Comparison of ENCODE assay signal across 9 cellular contexts in genomic region chr12:6452908-6453630, GRCh38. TPM values are rescaled to one million over a fixed set of nuclear protein-coding genes. Genes with fewer than 3 reads are reported as not detected.
DNase-seq lines count a peak whose midpoint lies in the region; ATAC-seq, FAIRE-seq and TF ChIP-seq lines count a peak whose summit lies in the region.
"Had no signal": no experiment of that assay in that cellular context is flagged by ENCODE, and none has a peak within 500 bp of the region (broad histone marks: within the 10 kb centered on the region; RNA-seq: fewer than 3 reads in every experiment).

No MANE protein-coding gene starts in this region.

- no peaks in the 10 kb centered on the region for H3K9me3 ChIP-seq in right cardiac atrium (ENCODE audit: control insufficient read depth, low read length)

- H3K4me1 Mint-ChIP-seq in activated CD8-positive, alpha-beta T cell treated with anti-CD3 and anti-CD28 coated beads for 36 hours (ENCODE audit: low read depth), result peaks cover 58% of the 10 kb centered on the region
- peaks cover 44 to 71% of the 10 kb centered on the region in 2 donors for H3K4me1 Mint-ChIP-seq in stimulated activated naive B cell treated with anti-CD40 and anti-IgM and Interleukin-4, amounts not matched to agents 10 μg/mL and 1 μg/mL and 100 μg/mL, for 72 hours

- peak; percentile 58 for DNase-seq in activated CD8-positive, alpha-beta T cell treated with anti-CD3 and anti-CD28 coated beads for 36 hours
- DNase-seq in right cardiac atrium, result peak; percentile 65 to 82 (median 75)
- no peak for DNase-seq in stimulated activated naive B cell treated with anti-CD40 and anti-IgM and Interleukin-4, amounts not matched to agents 10 μg/mL and 1 μg/mL and 100 μg/mL, for 72 hours
- no peak for DNase-seq in DMS53 (lab: John Stamatoyannopoulos, UW)
- no peak for DNase-seq in GM19239 (ENCODE audit: insufficient read length, low spot score)
- no peak for DNase-seq in OCI-M1 (lab: John Stamatoyannopoulos, UW)
- DNase-seq: NCI-H2107 had no signal

- ATAC-seq in activated CD8-positive, alpha-beta T cell treated with anti-CD3 and anti-CD28 coated beads for 36 hours, result peak; percentile 14
- peak; percentile 23 to 71 for ATAC-seq in right cardiac atrium
- ATAC-seq in stimulated activated naive B cell treated with anti-CD40 and anti-IgM and Interleukin-4, amounts not matched to agents 10 μg/mL and 1 μg/mL and 100 μg/mL, for 72 hours (replicated peaks), result no peak
- ATAC-seq in HG02571 (IDR thresholded peaks at IDR 0.05; ENCODE audit: unreplicated experiment), result no peak

- CTCF ChIA-PET in activated CD8-positive, alpha-beta T cell treated with anti-CD3 and anti-CD28 coated beads for 36 hours (lab: Charles Lee), result interaction anchor here (2.2 to 7.0 kb wide), 5 partner anchors 10 to 30 kb away, joined by 7 to 81 read pairs (median 8); no protein-coding TSS in a partner anchor

- peaks cover 90% of the 10 kb centered on the region for H3K36me3 Mint-ChIP-seq in activated CD8-positive, alpha-beta T cell treated with anti-CD3 and anti-CD28 coated beads for 36 hours (ENCODE audit: low read depth)
- H3K36me3 Mint-ChIP-seq in stimulated activated naive B cell treated with anti-CD40 and anti-IgM and Interleukin-4, amounts not matched to agents 10 μg/mL and 1 μg/mL and 100 μg/mL, for 72 hours, result peaks cover 53 to 69% of the 10 kb centered on the region in 2 donors

- H3K27me3 ChIP-seq in right cardiac atrium (ENCODE audit: control insufficient read depth, insufficient read depth), result no peaks in the 10 kb centered on the region

- 46% methylated on average over 18 of the region's 18 CpGs for WGBS in right cardiac atrium

- peak; percentile 36 for TF ChIP-seq POLR2A in GM19099 (IDR thresholded peaks at IDR 0.05; ENCODE audit: extremely low read depth, insufficient read length, low read depth)

- no peak for TF ChIP-seq CTCF in activated CD8-positive, alpha-beta T cell treated with anti-CD3 and anti-CD28 coated beads for 36 hours (IDR thresholded peaks at IDR 0.05)

- H3K27ac Mint-ChIP-seq in activated CD8-positive, alpha-beta T cell treated with anti-CD3 and anti-CD28 coated beads for 36 hours, result peak overlapping the region; percentile 99
- peak overlapping the region; percentile 99 for H3K27ac Mint-ChIP-seq in stimulated activated naive B cell treated with anti-CD40 and anti-IgM and Interleukin-4, amounts not matched to agents 10 μg/mL and 1 μg/mL and 100 μg/mL, for 72 hours

- peaks cover 3% of the 10 kb centered on the region for H3K4me1 ChIP-seq in right cardiac atrium (ENCODE audit: control insufficient read depth, insufficient read depth, low read length)

- H3K9me3 Mint-ChIP-seq in activated CD8-positive, alpha-beta T cell treated with anti-CD3 and anti-CD28 coated beads for 36 hours, result no peaks in the 10 kb centered on the region
- H3K9me3 Mint-ChIP-seq in stimulated activated naive B cell treated with anti-CD40 and anti-IgM and Interleukin-4, amounts not matched to agents 10 μg/mL and 1 μg/mL and 100 μg/mL, for 72 hours, result no peaks in the 10 kb centered on the region

- intact Hi-C loops in activated CD8-positive, alpha-beta T cell treated with anti-CD3 and anti-CD28 coated beads for 36 hours (cut with micrococcal nuclease), result no loop called here
- intact Hi-C loops in right cardiac atrium (cut with DNase I), result no loop called here

- peak overlapping the region; percentile 99 for H3K27ac ChIP-seq in right cardiac atrium (ENCODE audit: low read length)

- H3K4me3 Mint-ChIP-seq in activated CD8-positive, alpha-beta T cell treated with anti-CD3 and anti-CD28 coated beads for 36 hours, result peak overlapping the region; percentile 97
- H3K4me3 Mint-ChIP-seq in stimulated activated naive B cell treated with anti-CD40 and anti-IgM and Interleukin-4, amounts not matched to agents 10 μg/mL and 1 μg/mL and 100 μg/mL, for 72 hours, result peak overlapping the region; percentile 98 to 100

- POLR2A ChIA-PET in activated CD8-positive, alpha-beta T cell treated with anti-CD3 and anti-CD28 coated beads for 36 hours (lab: Charles Lee), result interaction anchor here (0.8 to 14.3 kb wide), 14 partner anchors 9 to 112 kb away, joined by 3 to 267 read pairs (median 12); partner anchors contain the start of genes CD27, GAPDH, MRPL51 and TNFRSF1A

- H3K4me3 ChIP-seq in right cardiac atrium (ENCODE audit: low read length), result peak overlapping the region; percentile 57

- H3K27me3 Mint-ChIP-seq in activated CD8-positive, alpha-beta T cell treated with anti-CD3 and anti-CD28 coated beads for 36 hours, result no peaks in the 10 kb centered on the region
- H3K27me3 Mint-ChIP-seq in stimulated activated naive B cell treated with anti-CD40 and anti-IgM and Interleukin-4, amounts not matched to agents 10 μg/mL and 1 μg/mL and 100 μg/mL, for 72 hours, result no peaks in the 10 kb centered on the region

- FAIRE-seq in GM19239 (lab: Jason Lieb, UNC), result no peak

RNA-seq across cellular contexts. Expression of gene TAPBPL, which starts 1.2 kb away (rescaled TPM):
- 10 to 100 TPM; 23.3 to 28.0 TPM for total RNA-seq in activated CD8-positive, alpha-beta T cell treated with anti-CD3 and anti-CD28 coated beads for 36 hours
- 10 to 100 TPM; 14.2 to 19.5 (median 17.1) TPM for total RNA-seq in right cardiac atrium
- 17.2 TPM for polyA plus RNA-seq in right cardiac atrium

RNA-seq across cellular contexts. Expression of gene CD27, which starts 8.3 kb away (rescaled TPM):
- 100 to 1,000 TPM; 160 to 164 TPM for total RNA-seq in activated CD8-positive, alpha-beta T cell treated with anti-CD3 and anti-CD28 coated beads for 36 hours
- under 1 TPM in 3 of 4 donors, not detected in 1; 0.29 to 0.80 (median 0.33) TPM for total RNA-seq in right cardiac atrium
- 0.27 TPM for polyA plus RNA-seq in right cardiac atrium

RNA-seq across cellular contexts. Expression of gene VAMP1, which starts 17.4 kb away (rescaled TPM):
- total RNA-seq in activated CD8-positive, alpha-beta T cell treated with anti-CD3 and anti-CD28 coated beads for 36 hours, result 10 to 100 TPM; 50.0 to 51.2 TPM
- 1 to 10 TPM; 3.6 to 9.0 (median 6.1) TPM for total RNA-seq in right cardiac atrium
- 4.7 TPM for polyA plus RNA-seq in right cardiac atrium

RNA-seq across cellular contexts. Expression of gene MRPL51, which starts 40.0 kb away (rescaled TPM):
- total RNA-seq in activated CD8-positive, alpha-beta T cell treated with anti-CD3 and anti-CD28 coated beads for 36 hours, result 100 to 1,000 TPM; 230 to 254 TPM
- total RNA-seq in right cardiac atrium, result 100 to 1,000 TPM; 192 to 233 (median 213) TPM
- polyA plus RNA-seq in right cardiac atrium, result 180 TPM

RNA-seq across cellular contexts. Expression of gene NCAPD2, which starts 40.8 kb away (rescaled TPM):
- total RNA-seq in activated CD8-positive, alpha-beta T cell treated with anti-CD3 and anti-CD28 coated beads for 36 hours, result 100 to 1,000 TPM; 195 to 196 TPM
- 10 to 100 TPM; 13.5 to 16.8 (median 14.6) TPM for total RNA-seq in right cardiac atrium
- 5.7 TPM for polyA plus RNA-seq in right cardiac atrium

Comparison
In these comparisons a context has a peak if more than half of its experiments do, and no peak if none do; other contexts are left out.
1. ATAC-seq: peak in activated CD8-positive, alpha-beta T cell treated with anti-CD3 and anti-CD28 coated beads for 36 hours (single experiment) and right cardiac atrium (2 of 2); none in stimulated activated naive B cell treated with anti-CD40 and anti-IgM and Interleukin-4, amounts not matched to agents 10 μg/mL and 1 μg/mL and 100 μg/mL, for 72 hours (0 of 2) and HG02571 (single experiment).
2. DNase-seq: peak in activated CD8-positive, alpha-beta T cell treated with anti-CD3 and anti-CD28 coated beads for 36 hours (single experiment) and right cardiac atrium (3 of 3); none in stimulated activated naive B cell treated with anti-CD40 and anti-IgM and Interleukin-4, amounts not matched to agents 10 μg/mL and 1 μg/mL and 100 μg/mL, for 72 hours (single experiment), DMS53 (single experiment), GM19239 (single experiment) and OCI-M1 (single experiment).
3. RNA of gene CD27, which starts 8.3 kb away (total RNA-seq): 160 to 164 TPM in activated CD8-positive, alpha-beta T cell treated with anti-CD3 and anti-CD28 coated beads for 36 hours; 0.29 to 0.80 TPM in right cardiac atrium; every median in the first group is over 10 times any median in the second.
4. RNA of gene VAMP1, which starts 17.4 kb away (total RNA-seq): 50.0 to 51.2 TPM in activated CD8-positive, alpha-beta T cell treated with anti-CD3 and anti-CD28 coated beads for 36 hours; 3.6 to 9.0 TPM in right cardiac atrium; every median in the first group is over 4 times any median in the second.